24 cellular contexts compared by ENCODE assay signal in genomic region chr2:205290299-205290698, GRCh38.
"Had no signal": no experiment of that assay in that cellular context is flagged by ENCODE, and none has a peak within 500 bp of the region (broad histone marks: within the 10 kb centered on the region; RNA-seq: fewer than 3 reads in every experiment).

No MANE protein-coding gene starts in this region.

- H3K27me3 ChIP-seq: ovary, right atrium auricular region, right lobe of liver, tibial nerve, vagina had no signal

- H3K27ac Mint-ChIP-seq: naive thymus-derived CD4-positive, alpha-beta T cell; natural killer cell treated with Interleukin-12 subunit alpha and Interleukin-12 subunit beta and Interleukin-15 and Interleukin-18, amount 100 ng/mL, for 72 hours; progenitor cell of endocrine pancreas; stimulated activated naive CD8-positive, alpha-beta T cell treated with anti-CD3 and anti-CD28 coated beads, Interleukin-15, Interleukin-2, amounts not matched to agents 100 ng/mL and 50 ng/mL, for 24 hours; type B pancreatic cell had no signal

- H3K9me3 ChIP-seq: left ventricle myocardium inferior, mucosa of descending colon, ovary, right atrium auricular region, right lobe of liver, vagina had no signal

- H3K27me3 Mint-ChIP-seq: natural killer cell treated with Interleukin-12 subunit alpha and Interleukin-12 subunit beta and Interleukin-15 and Interleukin-18, amount 100 ng/mL, for 72 hours; progenitor cell of endocrine pancreas; stimulated activated naive CD8-positive, alpha-beta T cell treated with anti-CD3 and anti-CD28 coated beads, Interleukin-15, Interleukin-2, amounts not matched to agents 100 ng/mL and 50 ng/mL, for 24 hours; type B pancreatic cell had no signal

- H3K27ac ChIP-seq: left ventricle myocardium inferior, ovary, right atrium auricular region, right lobe of liver, tibial nerve, vagina had no signal

- DNase-seq: head of caudate nucleus; hypothalamus; islet precursor cell; left colon; left ventricle myocardium inferior; mesendoderm; midbrain; mucosa of descending colon; naive thymus-derived CD4-positive, alpha-beta T cell; ovary; right lobe of liver; stimulated activated CD4-positive, alpha-beta T cell treated with anti-CD3 and anti-CD28 coated beads, Interleukin-1b, Interleukin-23, amount 100 ng/mL, for 48 hours; stimulated activated CD4-positive, alpha-beta T cell treated with anti-CD3 and anti-CD28 coated beads, Interleukin-4, amount 100 ng/mL, for 1 hour; stimulated activated naive CD4-positive, alpha-beta T cell; substantia nigra had no signal

- H3K4me3 Mint-ChIP-seq: naive thymus-derived CD4-positive, alpha-beta T cell; natural killer cell treated with Interleukin-12 subunit alpha and Interleukin-12 subunit beta and Interleukin-15 and Interleukin-18, amount 100 ng/mL, for 72 hours; stimulated activated naive CD8-positive, alpha-beta T cell treated with anti-CD3 and anti-CD28 coated beads, Interleukin-15, Interleukin-2, amounts not matched to agents 100 ng/mL and 50 ng/mL, for 24 hours; type B pancreatic cell had no signal

- H3K4me3 ChIP-seq: left ventricle myocardium inferior, lung, mucosa of descending colon, ovary, right atrium auricular region, right lobe of liver, smooth muscle cell, tibial nerve, vagina had no signal

- H3K36me3 ChIP-seq: left ventricle myocardium inferior, ovary, right atrium auricular region, right lobe of liver, vagina had no signal

- ATAC-seq: left colon; mucosa of descending colon; naive thymus-derived CD4-positive, alpha-beta T cell; natural killer cell treated with Interleukin-12 subunit alpha and Interleukin-12 subunit beta and Interleukin-15 and Interleukin-18, amount 100 ng/mL, for 72 hours; right lobe of liver had no signal

- H3K4me1 ChIP-seq: left ventricle myocardium inferior, right atrium auricular region, right lobe of liver, tibial nerve, vagina had no signal
